In the genomic region with DNA sequence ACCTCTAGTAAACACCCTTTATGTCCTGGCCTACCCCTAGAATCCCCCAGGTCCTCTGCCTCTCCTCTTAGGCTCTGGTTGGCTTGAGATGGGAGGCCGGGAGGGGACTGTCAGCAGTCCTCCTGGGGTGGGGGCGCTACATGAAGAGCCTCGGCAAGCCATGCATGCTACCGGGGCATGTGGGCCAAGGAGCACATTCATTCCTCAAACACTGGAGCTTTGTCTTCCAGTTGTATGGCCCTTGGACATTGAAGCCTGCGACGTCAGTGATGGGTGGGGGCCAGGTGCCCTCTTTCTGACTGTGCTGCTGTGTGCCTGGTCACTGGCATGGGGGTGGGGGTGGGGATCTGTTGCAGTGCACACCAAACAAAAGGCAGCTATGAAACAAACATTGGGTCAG, we compare ENCODE assay signal across 1 cellular context.
TF ChIP-seq lines count a peak whose summit lies in the region.

No MANE protein-coding gene starts in this region.

TF ChIP-seq in IMR-90, 13 proteins besides CTCF, POLR2A, EP300 and RAD21 (continued from another document):
- TF ChIP-seq USF2 (IDR thresholded peaks at IDR 0.05; ENCODE audit: low read depth, low read length) (no peak), MXI1 (IDR thresholded peaks at IDR 0.05; ENCODE audit: borderline replicate concordance, low read depth, low read length) (no peak), BHLHE40 (IDR thresholded peaks at IDR 0.05; ENCODE audit: low read depth, low read length) (no peak), CHD1 (IDR thresholded peaks at IDR 0.05; ENCODE audit: low read depth, low read length) (no peak), ELK1 (IDR thresholded peaks at IDR 0.05; ENCODE audit: borderline replicate concordance, low read depth, low read length) (no peak), MAZ (IDR thresholded peaks at IDR 0.05; ENCODE audit: borderline replicate concordance, low read depth, low read length) (no peak), SMC3 (IDR thresholded peaks at IDR 0.05; ENCODE audit: low read depth, low read length) (no peak)
